In genomic region chr2:111309231-111310075, GRCh38 we compare ENCODE assay signal across 1 cellular context.
TF ChIP-seq lines count a peak whose summit lies in the region.

No MANE protein-coding gene starts in this region.

TF ChIP-seq in GM12878, 131 proteins besides CTCF, POLR2A, EP300 and RAD21:
- TF ChIP-seq, protein P1, sequence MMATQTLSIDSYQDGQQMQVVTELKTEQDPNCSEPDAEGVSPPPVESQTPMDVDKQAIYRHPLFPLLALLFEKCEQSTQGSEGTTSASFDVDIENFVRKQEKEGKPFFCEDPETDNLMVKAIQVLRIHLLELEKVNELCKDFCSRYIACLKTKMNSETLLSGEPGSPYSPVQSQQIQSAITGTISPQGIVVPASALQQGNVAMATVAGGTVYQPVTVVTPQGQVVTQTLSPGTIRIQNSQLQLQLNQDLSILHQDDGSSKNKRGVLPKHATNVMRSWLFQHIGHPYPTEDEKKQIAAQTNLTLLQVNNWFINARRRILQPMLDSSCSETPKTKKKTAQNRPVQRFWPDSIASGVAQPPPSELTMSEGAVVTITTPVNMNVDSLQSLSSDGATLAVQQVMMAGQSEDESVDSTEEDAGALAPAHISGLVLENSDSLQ (IDR thresholded peaks at IDR 0.05), result peak; percentile 44; the same call in 1 of the 2 replicates
